12 cellular contexts compared by ENCODE assay signal in the genomic region with DNA sequence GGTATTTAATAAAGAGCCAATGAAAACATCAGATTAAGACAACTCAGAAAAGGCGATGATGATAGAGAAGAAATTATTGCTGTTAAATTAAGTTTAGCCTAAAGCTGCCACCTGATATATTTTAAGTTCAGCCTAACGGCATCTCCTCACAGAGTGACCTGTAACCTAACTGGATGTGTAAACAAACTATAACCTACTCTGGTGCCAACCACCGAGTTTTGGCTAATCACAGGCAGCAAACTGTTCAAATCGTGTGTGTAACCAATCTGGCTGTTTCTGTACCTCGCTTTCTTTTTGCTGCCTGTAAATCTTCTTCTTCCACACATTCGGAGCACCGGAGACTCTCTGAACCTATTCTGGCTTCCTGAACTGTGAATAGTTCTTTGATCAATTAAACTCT.
"Had no signal": no experiment of that assay in that cellular context is flagged by ENCODE, and none has a peak within 500 bp of the region (broad histone marks: within the 10 kb centered on the region; RNA-seq: fewer than 3 reads in every experiment).

No MANE protein-coding gene starts in this region.

- H3K36me3 ChIP-seq: cardiac muscle cell, thyroid gland had no signal

- H3K27me3 ChIP-seq: cardiac muscle cell, hepatocyte, thyroid gland had no signal

- H3K4me3 ChIP-seq: cardiac muscle cell, hepatocyte, lung, thyroid gland had no signal

- H2AFZ ChIP-seq: hepatocyte had no signal

- DNase-seq: activated CD4-positive, alpha-beta T cell treated with anti-CD3 and anti-CD28 coated beads, Interleukin-2, amount 50 U/mL, for 4 hours; activated gamma-delta T cell treated with Interleukin-2 at 50 U/mL for 16 hours; activated T-cell treated with anti-CD3 and anti-CD28 coated beads for 4 hours; effector memory CD4-positive, alpha-beta T cell; left colon; midbrain; stimulated activated CD8-positive, alpha-beta memory T cell treated with anti-CD3 and anti-CD28 coated beads, Interleukin-4, amount 100 ng/mL, for 48 hours; stimulated activated naive CD4-positive, alpha-beta T cell; thyroid gland had no signal

- H3K4me2 ChIP-seq: hepatocyte had no signal

- H3K27ac ChIP-seq: cardiac muscle cell, hepatocyte, thyroid gland had no signal

- H3K9me3 ChIP-seq: thyroid gland had no signal

- H3K4me1 ChIP-seq: thyroid gland had no signal

- ATAC-seq: left colon had no signal

- H3K79me2 ChIP-seq: hepatocyte had no signal
